Comparison of ENCODE assay signal across 14 cellular contexts in genomic region chr7:73833251-73833919, GRCh38. TPM values are rescaled to one million over a fixed set of nuclear protein-coding genes. Genes with fewer than 3 reads are reported as not detected.
A peak's percentile ranks its signal among the peaks of the same experiment; 100 is the strongest.
DNase-seq lines count a peak whose midpoint lies in the region; ATAC-seq and TF ChIP-seq lines count a peak whose summit lies in the region.
"Had no signal": no experiment of that assay in that cellular context is flagged by ENCODE, and none has a peak within 500 bp of the region (broad histone marks: within the 10 kb centered on the region; RNA-seq: fewer than 3 reads in every experiment).

No MANE protein-coding gene starts in this region.

- peaks cover 64% of the 10 kb centered on the region for H3F3A ChIP-seq in PC-9 (ENCODE audit: insufficient read depth, low read depth)

- DNase-seq in GM10266 (ENCODE audit: extremely low spot score) = peak; percentile 25
- peak; percentile 80 to 85 for DNase-seq in PC-9
- peak; percentile 9 for DNase-seq in hepatic stellate cell (ENCODE audit: low spot score)
- no peak for DNase-seq in progenitor cell of endocrine pancreas (ENCODE audit: low spot score, unreplicated experiment)
- DNase-seq in stimulated activated CD4-positive, alpha-beta T cell treated with anti-CD3 and anti-CD28 coated beads, Interleukin-2, amount 100 ng/mL, for 24 hours = no peak
- no peak for DNase-seq in BE2C
- no peak for DNase-seq in Kasumi-1 (lab: John Stamatoyannopoulos, UW)
- DNase-seq: activated CD4-positive, alpha-beta T cell treated with anti-CD3 and anti-CD28 coated beads for 36 hours; NCI-H446 had no signal

- peak overlapping the region; percentile 85 for H3K4me3 Mint-ChIP-seq in progenitor cell of endocrine pancreas (ENCODE audit: low read depth)
- H3K4me3 Mint-ChIP-seq: activated CD4-positive, alpha-beta T cell treated with anti-CD3 and anti-CD28 coated beads for 36 hours had no signal

- intact Hi-C loops in PC-9 (cut with micrococcal nuclease; ENCODE audit: unreplicated experiment) = no loop called here

- H3K9me2 ChIP-seq in PC-9 (ENCODE audit: insufficient read depth) = no peaks in the 10 kb centered on the region

- H3K36me3 Mint-ChIP-seq in progenitor cell of endocrine pancreas (ENCODE audit: insufficient read depth) = peaks cover 2% of the 10 kb centered on the region

- CTCF ChIA-PET in PC-9 (lab: Charles Lee) = interaction anchor here (0.7 to 1.4 kb wide), 4 partner anchors 8 to 221 kb away, joined by 3 to 11 read pairs (median 4); partner anchors contain the start of genes ABHD11 and METTL27

- no peak for ATAC-seq in GM21529 (IDR thresholded peaks at IDR 0.05; ENCODE audit: unreplicated experiment)
- ATAC-seq: activated CD4-positive, alpha-beta T cell treated with anti-CD3 and anti-CD28 coated beads for 36 hours had no signal

- H2AFZ ChIP-seq in PC-9 = no peak overlapping the region

- POLR2A ChIA-PET in PC-9 (lab: Charles Lee; ENCODE audit: unreplicated experiment) = interaction anchor here (0.5 to 3.1 kb wide), 23 partner anchors 9 to 1801 kb away, joined by 3 to 63 read pairs (median 7); partner anchors contain the start of genes ABHD11, CLDN3 and METTL27

- peaks cover 45% of the 10 kb centered on the region for H3K79me2 ChIP-seq in PC-9 (ENCODE audit: low read depth)

- H3K9me3 ChIP-seq in PC-9 (ENCODE audit: insufficient read depth, low read depth) (no peaks in the 10 kb centered on the region), BE2C (no peaks in the 10 kb centered on the region)
- H3K9me3 ChIP-seq: neutrophil had no signal

- peaks cover 9% of the 10 kb centered on the region for H4K20me1 ChIP-seq in PC-9 (ENCODE audit: insufficient read depth)

- H3K4me3 ChIP-seq in PC-9 = peak overlapping the region; percentile 97; the same call in 1 of the 2 replicates
- no peak overlapping the region for H3K4me3 ChIP-seq in BE2C (ENCODE audit: low read depth, low read length)

- BruUV-seq in PC-9 (replicated peaks; lab: Mats Ljungman, UMichigan) = no TSS peak

- H3K4me1 ChIP-seq in PC-9 (replicated peaks; ENCODE audit: insufficient read depth) (peaks cover 27% of the 10 kb centered on the region), BE2C (peaks cover 24% of the 10 kb centered on the region)

- no peak for TF ChIP-seq CTCF in GM10266 (IDR thresholded peaks at IDR 0.05; ENCODE audit: control insufficient read depth, insufficient read depth, low read depth, missing control alignments)
- TF ChIP-seq CTCF in PC-9 (conservative IDR thresholded peaks at IDR 0.05) = no peak
- TF ChIP-seq CTCF in progenitor cell of endocrine pancreas (IDR thresholded peaks at IDR 0.05; ENCODE audit: unreplicated experiment) = no peak
- no peak for TF ChIP-seq CTCF in BE2C (IDR thresholded peaks at IDR 0.05; ENCODE audit: low read depth, low read length)

- H3K27ac Mint-ChIP-seq in progenitor cell of endocrine pancreas = peak overlapping the region; percentile 99
- H3K27ac Mint-ChIP-seq: activated CD4-positive, alpha-beta T cell treated with anti-CD3 and anti-CD28 coated beads for 36 hours; activated T-helper 2 cell treated with anti-CD3 and anti-CD28 coated beads, Interferon-gamma antibody, Interleukin-2, Interleukin-4, amounts not matched to agents 10 μg/mL and 5 μg/mL and 100 μg/mL, durations not matched to agents 14 hours and 24 hours and 36 hours had no signal

- peak overlapping the region; percentile 98 for H3K4me2 ChIP-seq in PC-9

- H3K27me3 Mint-ChIP-seq in progenitor cell of endocrine pancreas = no peaks in the 10 kb centered on the region

- no peaks in the 10 kb centered on the region for H3K27me3 ChIP-seq in PC-9 (ENCODE audit: insufficient read depth, low read depth)
- H3K27me3 ChIP-seq in BE2C = no peaks in the 10 kb centered on the region

- peaks cover 10% of the 10 kb centered on the region for H3K36me3 ChIP-seq in PC-9 (ENCODE audit: low read depth)
- H3K36me3 ChIP-seq in BE2C = no peaks in the 10 kb centered on the region
- H3K36me3 ChIP-seq: neutrophil had no signal

- H3K4me1 Mint-ChIP-seq in progenitor cell of endocrine pancreas (ENCODE audit: low read depth) = peaks cover 37% of the 10 kb centered on the region

- peak overlapping the region; percentile 99 for H3K27ac ChIP-seq in PC-9
- H3K27ac ChIP-seq: neutrophil had no signal

- no peaks in the 10 kb centered on the region for H3K9me3 Mint-ChIP-seq in progenitor cell of endocrine pancreas (ENCODE audit: low read depth)
- H3K9me3 Mint-ChIP-seq: activated T-helper 2 cell treated with anti-CD3 and anti-CD28 coated beads, Interferon-gamma antibody, Interleukin-2, Interleukin-4, amounts not matched to agents 10 μg/mL and 5 μg/mL and 100 μg/mL, durations not matched to agents 14 hours and 24 hours and 36 hours had no signal

RNA-seq across cellular contexts. Expression of gene CLDN4, which starts 2.6 kb away (rescaled TPM):
- total RNA-seq in PC-9 (2021) (498 and 602 TPM in 2 replicates), progenitor cell of endocrine pancreas (172 and 183 TPM in 2 replicates)
- polyA plus RNA-seq in BE2C (2012; ENCODE audit: insufficient read depth, insufficient read length, low read depth) = 22.2 TPM
- total RNA-seq: activated T-helper 2 cell treated with anti-CD3 and anti-CD28 coated beads, Interferon-gamma antibody, Interleukin-2, Interleukin-4, amounts not matched to agents 10 μg/mL and 5 μg/mL and 100 μg/mL, durations not matched to agents 14 hours and 24 hours and 36 hours; SK-MEL-5 had no signal

RNA-seq across cellular contexts. Expression of gene METTL27, which starts 8.9 kb away (rescaled TPM):
- total RNA-seq in PC-9 (2021) = 23.2 and 34.7 TPM in 2 replicates
- 13.3 and 13.5 TPM in 2 replicates for total RNA-seq in progenitor cell of endocrine pancreas
- polyA plus RNA-seq in BE2C (2012; ENCODE audit: insufficient read depth, insufficient read length, low read depth) = 6.6 TPM

RNA-seq across cellular contexts. Expression of gene TMEM270, which starts 27.6 kb away (rescaled TPM):
- total RNA-seq in PC-9 (2021) (0.48 and 0.72 TPM in 2 replicates), progenitor cell of endocrine pancreas (not detected in 2 replicates)
- not detected for polyA plus RNA-seq in BE2C (2012; ENCODE audit: insufficient read depth, insufficient read length, low read depth)
- total RNA-seq: activated CD4-positive, alpha-beta T cell treated with anti-CD3 and anti-CD28 coated beads for 36 hours; activated T-helper 2 cell treated with anti-CD3 and anti-CD28 coated beads, Interferon-gamma antibody, Interleukin-2, Interleukin-4, amounts not matched to agents 10 μg/mL and 5 μg/mL and 100 μg/mL, durations not matched to agents 14 hours and 24 hours and 36 hours; fibroblast of lung; SK-MEL-5 had no signal
- polyA plus RNA-seq: fibroblast of lung had no signal

Comparison
In these comparisons a context has a peak if more than half of its experiments do, and no peak if none do; other contexts are left out.
1. DNase-seq: peak in GM10266 (single experiment), PC-9 (2 of 2) and hepatic stellate cell (single experiment); none in progenitor cell of endocrine pancreas (single experiment), stimulated activated CD4-positive, alpha-beta T cell treated with anti-CD3 and anti-CD28 coated beads, Interleukin-2, amount 100 ng/mL, for 24 hours (0 of 2), BE2C (single experiment) and Kasumi-1 (0 of 2).